Comparison of ENCODE assay signal across 13 cellular contexts in genomic region chr6:56019973-56020372, GRCh38.
DNase-seq lines count a peak whose midpoint lies in the region; ATAC-seq and TF ChIP-seq lines count a peak whose summit lies in the region.
"Had no signal": no experiment of that assay in that cellular context is flagged by ENCODE, and none has a peak within 500 bp of the region (broad histone marks: within the 10 kb centered on the region; RNA-seq: fewer than 3 reads in every experiment).

No MANE protein-coding gene starts in this region.

- TF ChIP-seq EP300 in ovary (IDR thresholded peaks at IDR 0.05): no peak

- in situ Hi-C loops in GM23248 (cut with MboI): no loop called here

- H2AFZ ChIP-seq in GM23248: no peak overlapping the region

- TF ChIP-seq POLR2A in ovary (IDR thresholded peaks at IDR 0.05): no peak

- no peak overlapping the region for H3K9ac ChIP-seq in GM23248
- H3K9ac ChIP-seq: BLaER1 treated with 17β-estradiol and CSF1 and Interleukin-3, amounts not matched to agents 10 nM and 100 nM had no signal

- peak; percentile 22 for DNase-seq in GM23248
- peak; percentile 13 for DNase-seq in NCI-H226
- DNase-seq in dedifferentiated amniotic fluid mesenchymal stem cell (ENCODE audit: extremely low spot score): peak; percentile 38
- peak; percentile 73 for DNase-seq in iris pigment epithelial cell (ENCODE audit: low read depth)
- DNase-seq in dermis blood vessel endothelial cell: no peak
- no peak for DNase-seq in ovary
- DNase-seq: ACHN; CD4-positive, CD25-positive, alpha-beta regulatory T cell; DMS 273 treated with DMSO at 0.1 percent for 48 hours had no signal

- H3K4me1 ChIP-seq in GM23248 (ENCODE audit: insufficient read depth) (no peaks in the 10 kb centered on the region), ovary (ENCODE audit: insufficient read depth) (no peaks in the 10 kb centered on the region)

- no peak overlapping the region for H3K27ac ChIP-seq in GM23248
- no peak overlapping the region for H3K27ac ChIP-seq in ovary
- H3K27ac ChIP-seq: BLaER1 treated with 17β-estradiol and CSF1 and Interleukin-3, amounts not matched to agents 10 nM and 100 nM had no signal

- H3K36me3 ChIP-seq in GM23248 (ENCODE audit: low read depth) (no peaks in the 10 kb centered on the region), ovary (no peaks in the 10 kb centered on the region)
- H3K36me3 ChIP-seq: BLaER1 treated with 17β-estradiol and CSF1 and Interleukin-3, amounts not matched to agents 10 nM and 100 nM had no signal

- no peak for ATAC-seq in GM18868 (IDR thresholded peaks at IDR 0.05; ENCODE audit: unreplicated experiment)
- ATAC-seq in HG02840 (IDR thresholded peaks at IDR 0.05; ENCODE audit: low FRiP score, unreplicated experiment): no peak
- ATAC-seq: HCT116 had no signal

- no peak for TF ChIP-seq CTCF in ovary (IDR thresholded peaks at IDR 0.05)

- 53 to 60% methylated on average over 1 of the region's 1 CpG for WGBS in GM23248 (ENCODE audit: low coverage in 1 of 2, low lambda C conversion rate in 2 of 2, missing lambda C conversion rate in 2 of 2), 2 experiments
- WGBS in ovary, 3 donors: 83 to 98% (median 85%) methylated on average over 1 of the region's 1 CpG

- H3K9me2 ChIP-seq in GM23248 (ENCODE audit: insufficient read depth): no peaks in the 10 kb centered on the region

- no peak overlapping the region for H3K4me2 ChIP-seq in GM23248 (ENCODE audit: unreplicated experiment)
- H3K4me2 ChIP-seq: BLaER1 treated with 17β-estradiol and CSF1 and Interleukin-3, amounts not matched to agents 10 nM and 100 nM had no signal

- intact Hi-C loops in ovary (cut with DNase I): no loop called here

- H3K9me3 ChIP-seq in GM23248 (ENCODE audit: low read depth) (no peaks in the 10 kb centered on the region), ovary (no peaks in the 10 kb centered on the region)

- H3K4me3 ChIP-seq in GM23248 (no peak overlapping the region), ovary (no peak overlapping the region)
- H3K4me3 ChIP-seq: BLaER1 treated with 17β-estradiol and CSF1 and Interleukin-3, amounts not matched to agents 10 nM and 100 nM had no signal

- H3K79me2 ChIP-seq in GM23248 (ENCODE audit: insufficient read depth): no peaks in the 10 kb centered on the region

- no peaks in the 10 kb centered on the region for H3F3A ChIP-seq in GM23248 (ENCODE audit: insufficient read depth)

- no peaks in the 10 kb centered on the region for H3K27me3 ChIP-seq in GM23248 (replicated peaks; ENCODE audit: insufficient read depth)
- no peaks in the 10 kb centered on the region for H3K27me3 ChIP-seq in ovary
- H3K27me3 ChIP-seq: BLaER1 treated with 17β-estradiol and CSF1 and Interleukin-3, amounts not matched to agents 10 nM and 100 nM had no signal

- H4K20me1 ChIP-seq in GM23248 (ENCODE audit: insufficient read depth): no peaks in the 10 kb centered on the region
- H4K20me1 ChIP-seq: BLaER1 treated with 17β-estradiol and CSF1 and Interleukin-3, amounts not matched to agents 10 nM and 100 nM had no signal

Comparison
In these comparisons a context has a peak if more than half of its experiments do, and no peak if none do; other contexts are left out.
1. DNase-seq: peak in GM23248 (single experiment), NCI-H226 (single experiment), dedifferentiated amniotic fluid mesenchymal stem cell (single experiment) and iris pigment epithelial cell (single experiment); none in dermis blood vessel endothelial cell (single experiment) and ovary (0 of 5).